Comparison of ENCODE assay signal across 2 cellular contexts in genomic region chr20:23454816-23455215, GRCh38.
TF ChIP-seq lines count a peak whose summit lies in the region.

No MANE protein-coding gene starts in this region.

TF ChIP-seq in HepG2, 621 proteins besides CTCF, POLR2A, EP300 and RAD21 (continues in another document):
- TF ChIP-seq ZNF639 (CRISPR knock-in tag; conservative IDR thresholded peaks at IDR 0.05) (no peak), HOMEZ (CRISPR knock-in tag; IDR thresholded peaks at IDR 0.05; ENCODE audit: low read depth) (no peak), FLYWCH1 (CRISPR knock-in tag; IDR thresholded peaks at IDR 0.05) (no peak), TBX3 (IDR thresholded peaks at IDR 0.05; ENCODE audit: borderline replicate concordance) (no peak), MAFF (IDR thresholded peaks at IDR 0.05; ENCODE audit: low read depth, low read length) (peak; percentile 95), TFDP1 (CRISPR knock-in tag; IDR thresholded peaks at IDR 0.05; ENCODE audit: borderline replicate concordance) (no peak), ZBTB25 (CRISPR knock-in tag; IDR thresholded peaks at IDR 0.05) (no peak), REST (IDR thresholded peaks at IDR 0.05; ENCODE audit: borderline replicate concordance in 1 of 2, low read depth in 1 of 2, low read length in 2 of 2) (no peak)

TF ChIP-seq in K562, 482 proteins besides CTCF, POLR2A, EP300 and RAD21:
- peak; percentile 32 for TF ChIP-seq C11orf30 (IDR thresholded peaks at IDR 0.05; ENCODE audit: low read depth)
- TF ChIP-seq RBM25 (IDR thresholded peaks at IDR 0.05; ENCODE audit: low read depth, low read length, severe bottlenecking) = peak; percentile 90
- TF ChIP-seq ZNF146 (CRISPR knock-in tag; IDR thresholded peaks at IDR 0.05; ENCODE audit: unreplicated experiment) = no peak
- no peak for TF ChIP-seq ZFPM2 (CRISPR knock-in tag; IDR thresholded peaks at IDR 0.05)
- TF ChIP-seq GATAD2B (IDR thresholded peaks at IDR 0.05; ENCODE audit: borderline replicate concordance) = no peak
- TF ChIP-seq AFF4 (CRISPR knock-in tag; IDR thresholded peaks at IDR 0.05) = no peak
- TF ChIP-seq WHSC1 (IDR thresholded peaks at IDR 0.05; ENCODE audit: low read length) = no peak
- TF ChIP-seq ARID4B (CRISPR knock-in tag; IDR thresholded peaks at IDR 0.05) = no peak
- TF ChIP-seq HNRNPL (IDR thresholded peaks at IDR 0.05; ENCODE audit: low read depth, low read length) = no peak
- peak; percentile 61 for TF ChIP-seq MAFF (IDR thresholded peaks at IDR 0.05; ENCODE audit: low read length)
- TF ChIP-seq ZNF316 (IDR thresholded peaks at IDR 0.05) = peak; percentile 68; the same call in 1 of the 2 replicates
- 0 out of 2 replicates have a peak, but pooled peaks have one; percentile 22 for TF ChIP-seq MAFG (tag; conservative IDR thresholded peaks at IDR 0.05)
